Comparison of ENCODE assay signal across 21 cellular contexts in genomic region chr14:36751116-36751515, GRCh38.
A peak's percentile ranks its signal among the peaks of the same experiment; 100 is the strongest.
DNase-seq lines count a peak whose midpoint lies in the region; ATAC-seq, FAIRE-seq and TF ChIP-seq lines count a peak whose summit lies in the region.
"Had no signal": no experiment of that assay in that cellular context is flagged by ENCODE, and none has a peak within 500 bp of the region (broad histone marks: within the 10 kb centered on the region; RNA-seq: fewer than 3 reads in every experiment).

No MANE protein-coding gene starts in this region.

- no peak for TF ChIP-seq CTCF in bronchial epithelial cell (IDR thresholded peaks at IDR 0.05; ENCODE audit: insufficient read depth, low read length, severe bottlenecking)
- no peak for TF ChIP-seq CTCF in upper lobe of right lung (IDR thresholded peaks at IDR 0.05)

- DNase-seq in SIG-M5 treated with dmso at 0.1 percent for 504 hours (lab: John Stamatoyannopoulos, UW; ENCODE audit: unreplicated experiment) (peak; percentile 19), SIG-M5 (lab: John Stamatoyannopoulos, UW) (no peak), bronchial epithelial cell (ENCODE audit: low read depth) (peak; percentile 68), left colon (no peak), upper lobe of right lung (no peak), Right ventricle myocardium inferior (ENCODE audit: missing footprints) (no peak), NCI-H2227 (lab: John Stamatoyannopoulos, UW; ENCODE audit: unreplicated experiment) (no peak)
- DNase-seq: C1 segment of cervical spinal cord, DMS 273 treated with DMSO at 0.1 percent for 48 hours, EL, HFFc6, MG63, NCI-H1092 treated with DMSO at 0.1 percent for 48 hours, NCI-H2107, NCI-H446, NCI-H774, SK-N-SH had no signal

- H3K9me3 ChIP-seq in upper lobe of right lung, result no peaks in the 10 kb centered on the region
- H3K9me3 ChIP-seq: MG63, SK-N-SH had no signal

- H3K4me1 ChIP-seq in upper lobe of right lung, result no peaks in the 10 kb centered on the region

- H3K36me3 ChIP-seq in bronchial epithelial cell (ENCODE audit: control insufficient read depth, insufficient read depth, low read length) (no peaks in the 10 kb centered on the region), upper lobe of right lung (no peaks in the 10 kb centered on the region)
- H3K36me3 ChIP-seq: MG63 had no signal

- peak; percentile 100 for ATAC-seq in left colon
- ATAC-seq in upper lobe of right lung, result peak; percentile 50
- no peak for ATAC-seq in Right ventricle myocardium inferior
- no peak for ATAC-seq in HG02840 (IDR thresholded peaks at IDR 0.05; ENCODE audit: low FRiP score, unreplicated experiment)

- intact Hi-C loops in left colon (cut with DNase I, micrococcal nuclease) (no loop called here), upper lobe of right lung (cut with DNase I) (no loop called here), Right ventricle myocardium inferior (cut with DNase I) (no loop called here)

- H3K27ac ChIP-seq in upper lobe of right lung, result no peak overlapping the region
- H3K27ac ChIP-seq: KMS-11 had no signal

- H3K4me3 ChIP-seq in bronchial epithelial cell (ENCODE audit: low read depth, low read length) (no peak overlapping the region), upper lobe of right lung (no peak overlapping the region)
- H3K4me3 ChIP-seq: MG63 had no signal

- FAIRE-seq in bronchial epithelial cell (lab: Jason Lieb, UNC), result no peak
- FAIRE-seq: A204.1, H1 had no signal

- H3K27me3 ChIP-seq in bronchial epithelial cell (ENCODE audit: control insufficient read depth, insufficient read depth, low read length) (no peaks in the 10 kb centered on the region), upper lobe of right lung (no peaks in the 10 kb centered on the region)
- H3K27me3 ChIP-seq: MG63 had no signal

Comparison
In these comparisons a context has a peak if more than half of its experiments do, and no peak if none do; other contexts are left out.
1. DNase-seq: peak in SIG-M5 treated with dmso at 0.1 percent for 504 hours (single experiment) and bronchial epithelial cell (single experiment); none in SIG-M5 (single experiment), left colon (0 of 2), upper lobe of right lung (single experiment), Right ventricle myocardium inferior (single experiment) and NCI-H2227 (single experiment).
2. ATAC-seq: peak in left colon (single experiment) and upper lobe of right lung (single experiment); none in Right ventricle myocardium inferior (single experiment) and HG02840 (single experiment).